9 cellular contexts compared by ENCODE assay signal in genomic region chr14:61568572-61569011, GRCh38.
DNase-seq lines count a peak whose midpoint lies in the region; ATAC-seq lines count a peak whose summit lies in the region.
"Had no signal": no experiment of that assay in that cellular context is flagged by ENCODE, and none has a peak within 500 bp of the region (broad histone marks: within the 10 kb centered on the region; RNA-seq: fewer than 3 reads in every experiment).

No MANE protein-coding gene starts in this region.

- H3K27me3 ChIP-seq in right cardiac atrium (ENCODE audit: control insufficient read depth, insufficient read depth) = no peaks in the 10 kb centered on the region
- H3K27me3 ChIP-seq: adrenal gland had no signal

- WGBS in right cardiac atrium = 44% methylated on average over 34 of the region's 34 CpGs

- no peaks in the 10 kb centered on the region for H3K9me3 ChIP-seq in right cardiac atrium (ENCODE audit: control insufficient read depth, low read length)
- H3K9me3 ChIP-seq: adrenal gland had no signal

- H3K4me1 ChIP-seq in right cardiac atrium (ENCODE audit: control insufficient read depth, insufficient read depth, low read length) = peaks cover 9% of the 10 kb centered on the region

- no peak overlapping the region for H3K4me3 ChIP-seq in right cardiac atrium (ENCODE audit: low read length)

- intact Hi-C loops in right cardiac atrium (cut with DNase I) = no loop called here

- peak; percentile 71 for DNase-seq in NCI-H2171 treated with DMSO at 0.1 percent for 48 hours (lab: John Stamatoyannopoulos, UW)
- DNase-seq in activated gamma-delta T cell (lab: John Stamatoyannopoulos, UW) = peak; percentile 19
- peak in 2 of 3 donors; percentile 63 to 71 for DNase-seq in right cardiac atrium
- peak; percentile 19 to 39 for DNase-seq in stimulated activated CD4-positive, alpha-beta T cell treated with anti-CD3 and anti-CD28 coated beads, Interleukin-15, amount 100 ng/mL, for 48 hours (ENCODE audit: low read depth in 2 of 2)
- DNase-seq in globus pallidus (ENCODE audit: low spot score) = no peak
- no peak for DNase-seq in SW 1271 (lab: John Stamatoyannopoulos, UW)

- peak; percentile 89 for ATAC-seq in GM18511 (IDR thresholded peaks at IDR 0.05; ENCODE audit: unreplicated experiment)
- ATAC-seq in HG02678 (IDR thresholded peaks at IDR 0.05; ENCODE audit: unreplicated experiment) = peak; percentile 87
- peak; percentile 39 to 44 for ATAC-seq in right cardiac atrium

- peak overlapping the region; percentile 63 for H3K27ac ChIP-seq in right cardiac atrium (ENCODE audit: low read length)

Comparison
In these comparisons a context has a peak if more than half of its experiments do, and no peak if none do; other contexts are left out.
1. DNase-seq: peak in NCI-H2171 treated with DMSO at 0.1 percent for 48 hours (single experiment), activated gamma-delta T cell (single experiment), right cardiac atrium (2 of 3) and stimulated activated CD4-positive, alpha-beta T cell treated with anti-CD3 and anti-CD28 coated beads, Interleukin-15, amount 100 ng/mL, for 48 hours (2 of 2); none in globus pallidus (single experiment) and SW 1271 (0 of 2).
2. Peak in every context shown above with its lines, with median percentiles within 50 percentile points of each other: ATAC-seq.